In genomic region chr5:147918899-147919298, GRCh38 we compare ENCODE assay signal across 26 cellular contexts. TPM values are rescaled to one million over a fixed set of nuclear protein-coding genes. Genes with fewer than 3 reads are reported as not detected.
"Had no signal": no experiment of that assay in that cellular context is flagged by ENCODE, and none has a peak within 500 bp of the region (broad histone marks: within the 10 kb centered on the region; RNA-seq: fewer than 3 reads in every experiment).

No MANE protein-coding gene starts in this region.

- H3K4me1 ChIP-seq: ascending aorta, lower lobe of right lung, tibial nerve, uterus had no signal

- H3K36me3 ChIP-seq: ascending aorta, lower lobe of right lung, tibial nerve, uterus had no signal

- H3K4me3 Mint-ChIP-seq: activated CD4-positive, alpha-beta T cell treated with anti-CD3 and anti-CD28 coated beads, Interleukin-2, amount 10 ng/mL, durations not matched to agents 7 days and 5 days; activated naive CD4-positive, alpha-beta T cell treated with anti-CD3 and anti-CD28 coated beads, Interleukin-2, amount 50 U/mL, for 24 hours; effector memory CD8-positive, alpha-beta T cell; nephron progenitor cell had no signal

- H3K27ac ChIP-seq: ascending aorta, lower lobe of right lung, tibial nerve, uterus had no signal

- H3K36me3 Mint-ChIP-seq: activated naive CD4-positive, alpha-beta T cell treated with anti-CD3 and anti-CD28 coated beads, Interleukin-2, amount 50 U/mL, for 24 hours had no signal

- H3K27ac Mint-ChIP-seq: activated CD4-positive, alpha-beta T cell treated with anti-CD3 and anti-CD28 coated beads, Interleukin-2, amount 10 ng/mL, durations not matched to agents 7 days and 5 days; activated naive CD4-positive, alpha-beta T cell treated with anti-CD3 and anti-CD28 coated beads, Interleukin-2, amount 50 U/mL, for 24 hours; effector memory CD8-positive, alpha-beta T cell; nephron progenitor cell had no signal

- H3K27me3 Mint-ChIP-seq: activated CD4-positive, alpha-beta T cell treated with anti-CD3 and anti-CD28 coated beads, Interleukin-2, amount 10 ng/mL, durations not matched to agents 7 days and 5 days had no signal

- H3K9me3 ChIP-seq: ascending aorta, lower lobe of right lung, tibial nerve, uterus had no signal

- DNase-seq: activated CD4-positive, alpha-beta T cell treated with anti-CD3 and anti-CD28 coated beads, Interleukin-2, amount 10 ng/mL, durations not matched to agents 7 days and 5 days; activated CD8-positive, alpha-beta memory T cell treated with anti-CD3 and anti-CD28 coated beads, Interleukin-2, amount 50 U/mL, for 4 hours; activated effector memory CD4-positive, alpha-beta T cell treated with anti-CD3 and anti-CD28 coated beads, Interleukin-2, amount 50 U/mL, for 16 hours; activated T-cell treated with anti-CD3 and anti-CD28 coated beads, Interleukin-2, amount 50 U/mL, for 48 hours; effector memory CD8-positive, alpha-beta T cell; foreskin melanocyte; glutamatergic neuron; hippocampal formation; left colon; lower lobe of right lung; midbrain; nephron progenitor cell; nucleus accumbens; posterior cingulate gyrus; stimulated activated naive CD8-positive, alpha-beta T cell treated with anti-CD3 and anti-CD28 coated beads, Interleukin-15, Interleukin-2, amounts not matched to agents 100 U/mL and 50 U/mL, for 24 hours; substantia nigra; T-helper 1 cell; T-helper 9 cell; uterus had no signal

- H3K4me3 ChIP-seq: ascending aorta, lower lobe of right lung, tibial nerve, uterus had no signal

- ATAC-seq: effector memory CD8-positive, alpha-beta T cell; left colon; lower lobe of right lung; stimulated activated naive CD8-positive, alpha-beta T cell treated with anti-CD3 and anti-CD28 coated beads, Interleukin-15, Interleukin-2, amounts not matched to agents 100 U/mL and 50 U/mL, for 24 hours had no signal

- H3K4me1 Mint-ChIP-seq: activated CD4-positive, alpha-beta T cell treated with anti-CD3 and anti-CD28 coated beads, Interleukin-2, amount 10 ng/mL, durations not matched to agents 7 days and 5 days; activated naive CD4-positive, alpha-beta T cell treated with anti-CD3 and anti-CD28 coated beads, Interleukin-2, amount 50 U/mL, for 24 hours; nephron progenitor cell had no signal

- H3K27me3 ChIP-seq: ascending aorta, tibial nerve, uterus had no signal

- H3K9me3 Mint-ChIP-seq: activated CD4-positive, alpha-beta T cell treated with anti-CD3 and anti-CD28 coated beads, Interleukin-2, amount 10 ng/mL, durations not matched to agents 7 days and 5 days; effector memory CD8-positive, alpha-beta T cell; nephron progenitor cell had no signal

RNA-seq across cellular contexts. Expression of gene C5orf46, which starts 12.6 kb away (rescaled TPM):
- total RNA-seq: activated CD4-positive, alpha-beta T cell treated with anti-CD3 and anti-CD28 coated beads, Interleukin-2, amount 10 ng/mL, durations not matched to agents 7 days and 5 days; dermis microvascular lymphatic vessel endothelial cell; fibroblast of lung; left colon; lower lobe of right lung; tibial nerve; uterus had no signal

RNA-seq across cellular contexts. Expression of gene SCGB3A2, which starts 40.4 kb away (rescaled TPM):
- total RNA-seq: activated CD4-positive, alpha-beta T cell treated with anti-CD3 and anti-CD28 coated beads, Interleukin-2, amount 10 ng/mL, durations not matched to agents 7 days and 5 days; ascending aorta; chondrocyte; dermis microvascular lymphatic vessel endothelial cell; fibroblast of lung; left colon; renal cortical epithelial cell; tibial nerve; uterus had no signal
